ENCODE assay signal across 8 cellular contexts in the genomic region with DNA sequence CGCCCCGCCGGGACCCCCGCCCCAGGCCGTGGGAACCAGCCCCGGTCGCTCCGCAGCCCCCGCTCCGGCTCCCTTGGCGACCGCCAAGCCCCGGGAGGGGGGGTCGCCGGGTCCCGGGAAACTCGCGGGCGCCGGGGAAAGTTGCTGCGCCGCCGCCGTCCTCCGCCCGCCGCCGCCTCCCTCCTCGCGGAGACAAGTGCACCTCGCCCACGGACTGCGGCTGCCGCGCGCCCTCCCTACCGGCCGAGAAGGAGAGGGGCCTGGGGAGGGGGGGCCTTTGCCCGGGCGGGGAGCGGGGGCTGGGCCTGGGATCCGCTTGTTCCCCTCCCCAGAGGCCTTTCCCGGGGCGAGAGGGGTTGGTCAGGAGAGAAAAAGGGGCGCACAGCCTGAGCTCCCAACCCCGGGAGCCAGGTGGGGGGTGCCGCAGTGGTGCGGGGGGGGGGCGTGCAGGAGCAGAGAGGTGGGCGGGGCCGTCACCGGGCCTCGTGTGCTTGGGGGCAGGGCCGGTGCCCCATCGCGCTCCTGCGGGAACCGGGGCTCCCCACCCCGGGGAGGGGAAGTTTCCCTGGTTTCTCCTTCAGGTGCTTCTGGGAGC. TPM values are rescaled to one million over a fixed set of nuclear protein-coding genes. Genes with fewer than 3 reads are reported as not detected.
DNase-seq lines count a peak whose midpoint lies in the region; ATAC-seq and TF ChIP-seq lines count a peak whose summit lies in the region.

No MANE protein-coding gene starts in this region.

- intact Hi-C loops in stomach (cut with DNase I; ENCODE audit: low total_unique reads): no loop called here

- peak; percentile 78 for DNase-seq in activated CD8-positive, alpha-beta memory T cell treated with anti-CD3 and anti-CD28 coated beads for 24 hours
- DNase-seq in activated CD8-positive, alpha-beta memory T cell treated with anti-CD3 and anti-CD28 coated beads, Interleukin-2, amount 10 ng/mL, durations not matched to agents 7 days and 5 days: no peak
- DNase-seq in activated T-cell treated with anti-CD3 and anti-CD28 coated beads, Interleukin-2, amount 50 U/mL, for 1 hour: peak; percentile 60
- no peak for DNase-seq in stomach
- DNase-seq in cortex of kidney (lab: John Stamatoyannopoulos, UW): no peak

- H3K4me1 ChIP-seq in stomach: peaks cover 39 to 63% (median 53%) of the 10 kb centered on the region in 4 donors

- peaks cover 0 to 22% (median 7%) of the 10 kb centered on the region in 3 donors for H3K27me3 ChIP-seq in stomach

- no peaks in the 10 kb centered on the region for H3K9me3 ChIP-seq in stomach

- H3K9me3 Mint-ChIP-seq in activated CD8-positive, alpha-beta memory T cell treated with anti-CD3 and anti-CD28 coated beads, Interleukin-2, amount 10 ng/mL, durations not matched to agents 7 days and 5 days (ENCODE audit: low read depth): no peaks in the 10 kb centered on the region

- no peak overlapping the region for H3K27ac Mint-ChIP-seq in activated CD8-positive, alpha-beta memory T cell treated with anti-CD3 and anti-CD28 coated beads, Interleukin-2, amount 10 ng/mL, durations not matched to agents 7 days and 5 days

- H3K4me1 Mint-ChIP-seq in activated CD8-positive, alpha-beta memory T cell treated with anti-CD3 and anti-CD28 coated beads, Interleukin-2, amount 10 ng/mL, durations not matched to agents 7 days and 5 days: peaks cover 22% of the 10 kb centered on the region

- peak overlapping the region; percentile 34 to 98 (median 90) for H3K27ac ChIP-seq in stomach

- H3K36me3 Mint-ChIP-seq in activated CD8-positive, alpha-beta memory T cell treated with anti-CD3 and anti-CD28 coated beads, Interleukin-2, amount 10 ng/mL, durations not matched to agents 7 days and 5 days: peaks cover 10% of the 10 kb centered on the region

- H3K4me3 Mint-ChIP-seq in activated CD8-positive, alpha-beta memory T cell treated with anti-CD3 and anti-CD28 coated beads, Interleukin-2, amount 10 ng/mL, durations not matched to agents 7 days and 5 days: no peak overlapping the region

- H3K4me3 ChIP-seq in iPS-11a (ENCODE audit: low read depth, low read length) (peak overlapping the region; percentile 70), stomach (peak overlapping the region; percentile 75 to 89 (median 77))

- 0 to 2% (median 1%) methylated on average over 7 to 54 of the region's 59 CpGs for WGBS in stomach, 5 donors

- ATAC-seq in activated CD8-positive, alpha-beta memory T cell treated with anti-CD3 and anti-CD28 coated beads, Interleukin-2, amount 10 ng/mL, durations not matched to agents 7 days and 5 days: no peak
- ATAC-seq in HG02981 (IDR thresholded peaks at IDR 0.05; ENCODE audit: unreplicated experiment): peak; percentile 6
- no peak for ATAC-seq in activated CD4-positive, CD25-positive, alpha-beta regulatory T cell treated with anti-CD3 and anti-CD28 coated beads, Interleukin-2, amount 50 U/mL, for 24 hours

- no peak for TF ChIP-seq CTCF in stomach (IDR thresholded peaks at IDR 0.05)

- no peak for TF ChIP-seq EP300 in stomach (IDR thresholded peaks at IDR 0.05)

- H3K36me3 ChIP-seq in stomach: no peaks in the 10 kb centered on the region

- TF ChIP-seq POLR2A in stomach (IDR thresholded peaks at IDR 0.05): no peak

- peaks cover 12% of the 10 kb centered on the region for H3K27me3 Mint-ChIP-seq in activated CD8-positive, alpha-beta memory T cell treated with anti-CD3 and anti-CD28 coated beads, Interleukin-2, amount 10 ng/mL, durations not matched to agents 7 days and 5 days

- CTCF ChIA-PET in activated CD8-positive, alpha-beta memory T cell treated with anti-CD3 and anti-CD28 coated beads, Interleukin-2, amount 10 ng/mL, durations not matched to agents 7 days and 5 days (lab: Charles Lee): interaction anchor here (1.2 to 2.0 kb wide), 3 partner anchors 12 to 43 kb away, joined by 4 to 6 read pairs (median 5); no protein-coding TSS in a partner anchor

RNA-seq across cellular contexts. Expression of a gene that starts 0.6 kb away (rescaled TPM):
- total RNA-seq in activated CD8-positive, alpha-beta memory T cell treated with anti-CD3 and anti-CD28 coated beads, Interleukin-2, amount 10 ng/mL, durations not matched to agents 7 days and 5 days: 10 to 100 TPM; 29.3 to 32.8 TPM
- total RNA-seq in stomach: 100 to 1,000 TPM in 2 of 5 donors, 10 to 100 TPM in 3; 38.0 to 459 (median 77.8) TPM
- 10 to 100 TPM in 2 of 3 donors, 1 to 10 TPM in 1; 3.5 to 33.7 (median 31.9) TPM for polyA plus RNA-seq in stomach

RNA-seq across cellular contexts. Expression of a gene that starts 7.2 kb away (rescaled TPM):
- 100 to 1,000 TPM; 432 to 986 TPM for total RNA-seq in activated CD8-positive, alpha-beta memory T cell treated with anti-CD3 and anti-CD28 coated beads, Interleukin-2, amount 10 ng/mL, durations not matched to agents 7 days and 5 days
- total RNA-seq in stomach: 10 to 100 TPM; 16.3 to 84.6 (median 19.3) TPM
- 100 to 1,000 TPM in 1 of 3 donors, 10 to 100 TPM in 2; 78.1 to 105 (median 97.1) TPM for polyA plus RNA-seq in stomach

RNA-seq across cellular contexts. Expression of a gene that starts 20.6 kb away (rescaled TPM):
- 1 to 10 TPM in 1 of 2 experiments, under 1 TPM in 1; 0.61 to 1.6 TPM for total RNA-seq in activated CD8-positive, alpha-beta memory T cell treated with anti-CD3 and anti-CD28 coated beads, Interleukin-2, amount 10 ng/mL, durations not matched to agents 7 days and 5 days
- 100 to 1,000 TPM in 1 of 5 donors, 10 to 100 TPM in 3, not detected in 1; 14.9 to 212 (median 60.8) TPM for total RNA-seq in stomach
- 10 to 100 TPM in 2 of 3 donors, 1 to 10 TPM in 1; 4.0 to 29.3 (median 13.4) TPM for polyA plus RNA-seq in stomach

RNA-seq across cellular contexts. Expression of a gene that starts 38.6 kb away (rescaled TPM):
- total RNA-seq in activated CD8-positive, alpha-beta memory T cell treated with anti-CD3 and anti-CD28 coated beads, Interleukin-2, amount 10 ng/mL, durations not matched to agents 7 days and 5 days: not detected
- under 1 TPM in 1 of 5 donors, not detected in 4; 0.43 TPM for total RNA-seq in stomach
- under 1 TPM; 0.37 to 0.88 (median 0.46) TPM for polyA plus RNA-seq in stomach

RNA-seq across cellular contexts. Expression of a gene that starts 53.6 kb away (rescaled TPM):
- total RNA-seq in activated CD8-positive, alpha-beta memory T cell treated with anti-CD3 and anti-CD28 coated beads, Interleukin-2, amount 10 ng/mL, durations not matched to agents 7 days and 5 days: not detected
- total RNA-seq in stomach: 1 to 10 TPM in 2 of 5 donors, not detected in 3; 1.4 to 5.9 TPM
- 1 to 10 TPM; 3.2 to 8.1 (median 3.4) TPM for polyA plus RNA-seq in stomach

Comparison
In these comparisons a context has a peak if more than half of its experiments do, and no peak if none do; other contexts are left out.
1. DNase-seq: peak in activated CD8-positive, alpha-beta memory T cell treated with anti-CD3 and anti-CD28 coated beads for 24 hours (single experiment) and activated T-cell treated with anti-CD3 and anti-CD28 coated beads, Interleukin-2, amount 50 U/mL, for 1 hour (single experiment); none in activated CD8-positive, alpha-beta memory T cell treated with anti-CD3 and anti-CD28 coated beads, Interleukin-2, amount 10 ng/mL, durations not matched to agents 7 days and 5 days (single experiment), stomach (single experiment) and cortex of kidney (single experiment).
2. RNA of a gene that starts 7.2 kb away (total RNA-seq): 432 to 986 TPM in activated CD8-positive, alpha-beta memory T cell treated with anti-CD3 and anti-CD28 coated beads, Interleukin-2, amount 10 ng/mL, durations not matched to agents 7 days and 5 days; 16.3 to 84.6 TPM in stomach; every median in the first group is over 4 times any median in the second.